In genomic region chr1:55156093-55156492, GRCh38 we compare ENCODE assay signal across 11 cellular contexts. TPM values are rescaled to one million over a fixed set of nuclear protein-coding genes. Genes with fewer than 3 reads are reported as not detected.
DNase-seq lines count a peak whose midpoint lies in the region; TF ChIP-seq lines count a peak whose summit lies in the region.
"Had no signal": no experiment of that assay in that cellular context is flagged by ENCODE, and none has a peak within 500 bp of the region (broad histone marks: within the 10 kb centered on the region; RNA-seq: fewer than 3 reads in every experiment).

No MANE protein-coding gene starts in this region.

- H3K27ac Mint-ChIP-seq in HFFc6 = peak overlapping the region; percentile 60

- no peak for TF ChIP-seq POLR2A in erythroblast (IDR thresholded peaks at IDR 0.05; ENCODE audit: low read length)

- TF ChIP-seq CTCF in HFFc6 (IDR thresholded peaks at IDR 0.05) = no peak

- H3K9me3 Mint-ChIP-seq in HFFc6 = no peaks in the 10 kb centered on the region

- H3K4me3 Mint-ChIP-seq in HFFc6 = no peak overlapping the region

- DNase-seq in EH (ENCODE audit: low read depth) (peak; percentile 74), HFFc6 (peak; percentile 22), astrocyte of the hippocampus (ENCODE audit: low read depth, low spot score) (peak; percentile 61), non-pigmented ciliary epithelial cell (ENCODE audit: low read depth) (peak; percentile 8), erythroblast (lab: John Stamatoyannopoulos, UW) (no peak), GOT3 (lab: John Stamatoyannopoulos, UW) (no peak), NCI-H2029 (lab: John Stamatoyannopoulos, UW) (no peak)
- DNase-seq: activated effector memory CD4-positive, alpha-beta T cell treated with Interleukin-2 at 50 U/mL for 16 hours; NCI-H1417 treated with DMSO at 0.1 percent for 48 hours; NK-92 treated with Interleukin-12 subunit alpha and Interleukin-12 subunit beta, amount 100 ng/mL, for 24 hours; SW 1271 had no signal

- no peaks in the 10 kb centered on the region; the same call in 1 of the 2 replicates for H3K27me3 Mint-ChIP-seq in HFFc6 (ENCODE audit: insufficient read depth)

- H3K36me3 Mint-ChIP-seq in HFFc6 (ENCODE audit: low read depth) = peaks cover 23% of the 10 kb centered on the region

- H3K4me1 Mint-ChIP-seq in HFFc6 (ENCODE audit: low read depth) = peaks cover 23% of the 10 kb centered on the region

RNA-seq across cellular contexts. Expression of gene USP24, which starts 59.1 kb away (rescaled TPM):
- total RNA-seq in HFFc6 (2021; fragmentation: NEBNext Ultra II Directional; extraction: Animal tissue kit (Norgen Biotek cat#: 25700)) = 10 to 100 TPM; 22.5 to 27.8 (median 25.0) TPM

Comparison
In these comparisons a context has a peak if more than half of its experiments do, and no peak if none do; other contexts are left out.
1. DNase-seq: peak in EH (single experiment), HFFc6 (single experiment), astrocyte of the hippocampus (single experiment) and non-pigmented ciliary epithelial cell (single experiment); none in erythroblast (0 of 2), GOT3 (single experiment) and NCI-H2029 (single experiment).